Comparison of ENCODE assay signal across 9 cellular contexts in the genomic region with DNA sequence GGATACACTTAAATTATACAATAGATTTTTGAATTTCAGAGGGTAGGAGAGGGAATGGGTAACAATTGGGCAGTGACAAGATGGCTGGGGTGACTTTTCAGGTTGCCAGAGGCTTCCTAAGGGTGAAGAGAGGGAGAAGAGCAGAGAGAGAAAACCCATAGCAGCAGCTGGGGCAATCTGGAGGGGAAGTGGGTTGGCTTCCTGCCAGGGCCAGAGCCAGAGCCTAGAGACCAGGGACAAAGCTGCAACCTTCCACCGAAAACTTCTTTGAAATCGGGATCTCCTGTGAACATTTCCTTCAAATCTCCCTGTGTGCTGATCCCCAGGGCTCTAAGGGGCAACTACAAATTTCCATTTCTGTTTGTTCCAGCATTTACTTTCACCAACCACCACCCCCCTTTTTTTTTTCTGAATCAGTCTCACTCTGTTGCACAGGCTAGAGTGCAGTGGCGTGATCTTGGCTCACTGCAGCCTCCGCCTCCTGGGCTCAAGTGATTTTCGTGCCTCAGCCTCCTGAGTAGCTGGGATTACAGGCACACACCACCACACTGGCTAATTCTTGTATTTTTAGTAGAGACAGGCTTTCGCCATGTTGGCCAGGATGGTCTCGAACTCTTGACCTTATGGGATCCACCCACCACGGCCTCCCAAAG.
DNase-seq lines count a peak whose midpoint lies in the region; ATAC-seq and TF ChIP-seq lines count a peak whose summit lies in the region.
"Had no signal": no experiment of that assay in that cellular context is flagged by ENCODE, and none has a peak within 500 bp of the region (broad histone marks: within the 10 kb centered on the region; RNA-seq: fewer than 3 reads in every experiment).

No MANE protein-coding gene starts in this region.

- peak; percentile 9 for DNase-seq in DMS53 (lab: John Stamatoyannopoulos, UW)
- no peak for DNase-seq in DMS53 treated with DMSO at 0.1 percent for 48 hours (lab: John Stamatoyannopoulos, UW; ENCODE audit: unreplicated experiment)
- DNase-seq in SKM-1 treated with dmso at 0.1 percent for 144 hours (lab: John Stamatoyannopoulos, UW; ENCODE audit: unreplicated experiment), result peak; percentile 69
- DNase-seq in coronary artery (ENCODE audit: low spot score), result no peak
- DNase-seq in stimulated activated CD4-positive, alpha-beta T cell treated with anti-CD3 and anti-CD28 coated beads, Interleukin-2, amount 100 ng/mL, for 24 hours, result peak; percentile 37 to 48
- DNase-seq in HEK293T (ENCODE audit: extremely low spot score), result no peak

- CTCF ChIA-PET in HEK293T (lab: Yijun Ruan, JAX), result no interaction called here

- no peak for TF ChIP-seq CTCF in coronary artery (IDR thresholded peaks at IDR 0.05)

- POLR2A ChIA-PET in HEK293T (lab: Yijun Ruan, JAX), result interaction anchor here (5.2 kb wide), 1 partner anchor 23 kb away, joined by 91 read pairs; the partner anchor contains the start of gene AGBL5

- peak overlapping the region; percentile 96 to 97 for H3K27ac ChIP-seq in coronary artery
- H3K27ac ChIP-seq: 22Rv1 had no signal

- ATAC-seq in HG03280 (IDR thresholded peaks at IDR 0.05; ENCODE audit: unreplicated experiment), result no peak
- no peak for ATAC-seq in HG02973 (IDR thresholded peaks at IDR 0.05; ENCODE audit: unreplicated experiment)

- H3K4me3 ChIP-seq in coronary artery, result no peak overlapping the region

TF ChIP-seq in HEK293T, 16 proteins besides CTCF, POLR2A, EP300 and RAD21:
- TF ChIP-seq ARNT (IDR thresholded peaks at IDR 0.05), result no peak
- no peak for TF ChIP-seq L3MBTL2 (conservative IDR thresholded peaks at IDR 0.05)
- no peak for TF ChIP-seq FOXA1 (IDR thresholded peaks at IDR 0.05)
- TF ChIP-seq CTBP1 (IDR thresholded peaks at IDR 0.05; ENCODE audit: borderline replicate concordance), result no peak
- no peak for TF ChIP-seq SUZ12 (IDR thresholded peaks at IDR 0.05)
- TF ChIP-seq HDGF (IDR thresholded peaks at IDR 0.05; ENCODE audit: borderline replicate concordance), result no peak
- TF ChIP-seq LEF1 (IDR thresholded peaks at IDR 0.05; ENCODE audit: borderline replicate concordance), result no peak
- no peak for TF ChIP-seq BHLHE40 (IDR thresholded peaks at IDR 0.05; ENCODE audit: borderline replicate concordance)

Comparison
In these comparisons a context has a peak if more than half of its experiments do, and no peak if none do; other contexts are left out.
1. DNase-seq: peak in DMS53 (single experiment), SKM-1 treated with dmso at 0.1 percent for 144 hours (single experiment) and stimulated activated CD4-positive, alpha-beta T cell treated with anti-CD3 and anti-CD28 coated beads, Interleukin-2, amount 100 ng/mL, for 24 hours (2 of 2); none in DMS53 treated with DMSO at 0.1 percent for 48 hours (single experiment), coronary artery (single experiment) and HEK293T (single experiment).